ENCODE assay signal across 8 cellular contexts in the genomic region with DNA sequence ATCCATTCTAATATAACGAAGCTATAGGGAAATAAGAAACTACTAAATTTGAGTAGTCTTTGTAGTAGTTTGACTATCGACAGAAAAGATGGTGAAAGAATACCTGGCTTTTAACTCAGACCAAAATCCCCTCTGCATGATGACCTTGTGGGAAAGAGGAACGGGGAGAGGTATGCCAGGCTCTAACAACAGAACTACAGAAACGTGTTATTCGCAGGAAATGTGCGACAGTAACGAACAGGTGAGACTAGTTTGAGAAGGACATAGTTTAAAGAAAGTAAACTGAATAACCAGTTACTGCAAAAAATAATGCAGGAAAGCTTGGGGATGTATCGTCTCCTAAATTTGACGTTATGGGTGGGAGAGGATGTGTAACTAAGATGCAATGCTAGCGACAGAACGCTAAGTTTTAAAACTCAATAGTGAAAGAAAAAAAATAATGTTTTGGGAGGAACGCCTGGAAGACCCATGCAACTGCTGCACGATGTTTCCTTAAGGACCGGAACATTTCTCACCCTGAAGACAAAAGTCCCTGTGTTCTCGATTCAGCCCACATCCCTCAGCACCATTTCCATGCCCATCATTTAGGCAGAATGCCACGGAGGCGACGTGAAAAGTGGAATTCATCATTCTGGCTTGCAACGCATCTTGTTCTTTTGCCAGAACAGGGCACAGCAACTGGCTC. TPM values are rescaled to one million over a fixed set of nuclear protein-coding genes. Genes with fewer than 3 reads are reported as not detected.
DNase-seq lines count a peak whose midpoint lies in the region; ATAC-seq, FAIRE-seq and TF ChIP-seq lines count a peak whose summit lies in the region.

No MANE protein-coding gene starts in this region.

- H3K27me3 ChIP-seq in HCT116 (ENCODE audit: insufficient read depth, low read length) (no peaks in the 10 kb centered on the region), right lobe of liver (no peaks in the 10 kb centered on the region), transverse colon (no peaks in the 10 kb centered on the region)

- DNase-seq in A549 (ENCODE audit: low read depth in 1 of 2, low spot score in 1 of 2) (no peak), HCT116 (ENCODE audit: low read depth, low spot score) (no peak), astrocyte of the cerebellum (ENCODE audit: low read depth) (no peak), right lobe of liver (no peak), transverse colon (no peak), mesenteric fat pad (ENCODE audit: low spot score) (no peak)

- no peaks in the 10 kb centered on the region for H4K20me1 ChIP-seq in HCT116 (ENCODE audit: insufficient read depth)

- H3K27ac ChIP-seq in A549 (peak overlapping the region; percentile 86 to 88), HCT116 (ENCODE audit: low read depth, low read length) (peak overlapping the region; percentile 92; the same call in 1 of the 2 replicates), right lobe of liver (peak overlapping the region in 2 of 3 donors; percentile 49 to 89), transverse colon (peak overlapping the region; percentile 99 to 100 (median 100))

- TF ChIP-seq POLR2A in A549 (IDR thresholded peaks at IDR 0.05; ENCODE audit: low read length) (peak; percentile 84), HCT116 (IDR thresholded peaks at IDR 0.05; ENCODE audit: borderline replicate concordance, extremely low read depth, insufficient read depth, insufficient read length) (no peak), right lobe of liver (IDR thresholded peaks at IDR 0.05) (peak; percentile 27), transverse colon (IDR thresholded peaks at IDR 0.05) (no peak)

- TF ChIP-seq EP300 in A549 (IDR thresholded peaks at IDR 0.05) (no peak), transverse colon (IDR thresholded peaks at IDR 0.05; ENCODE audit: low read depth) (no peak)

- peak overlapping the region; percentile 86 for H2AFZ ChIP-seq in HCT116 (ENCODE audit: low read depth, low read length, poor library complexity, severe bottlenecking)

- POLR2A ChIA-PET in A549 (lab: Yijun Ruan, JAX), result interaction anchor here (0.6 to 1.7 kb wide), 9 partner anchors 9 to 368 kb away, joined by 3 to 5 read pairs (median 4); no protein-coding TSS in a partner anchor
- POLR2A ChIA-PET in HCT116 (lab: Charles Lee), result interaction anchor here (1.4 to 1.9 kb wide), 3 partner anchors 9 to 291 kb away, joined by 4 to 8 read pairs (median 4); no protein-coding TSS in a partner anchor

- intact Hi-C loops in HCT116 (cut with micrococcal nuclease) (loop anchor here (10.0 kb wide), 1 partner anchor 542 kb away; no protein-coding TSS in a partner anchor), right lobe of liver (cut with DNase I) (no loop called here), transverse colon (cut with DNase I; ENCODE audit: low total_unique reads) (loop anchor here (5.0 kb wide), 1 partner anchor 135 kb away; no protein-coding TSS in a partner anchor)

- peak overlapping the region; percentile 37 for H3K9ac ChIP-seq in HCT116 (ENCODE audit: low read length)

- 11% methylated on average over 18 of the region's 19 CpGs for WGBS in A549 (ENCODE audit: missing lambda C conversion rate)
- WGBS in right lobe of liver (ENCODE audit: insufficient coverage, low coverage, low lambda C conversion rate, missing lambda C conversion rate), result 18% methylated on average over 19 of the region's 19 CpGs
- WGBS in transverse colon (ENCODE audit: low coverage in 1 of 2), 2 donors, result 16 to 31% methylated on average over 11 to 19 of the region's 19 CpGs

- peak overlapping the region; percentile 87 for H3K4me2 ChIP-seq in A549
- H3K4me2 ChIP-seq in HCT116 (ENCODE audit: low read length), result peak overlapping the region; percentile 99

- H3K4me1 ChIP-seq in A549 (peaks cover 18% of the 10 kb centered on the region; the same call in 1 of the 3 replicates), HCT116 (ENCODE audit: control insufficient read depth in 1 of 2, insufficient read depth in 2 of 2, low read length in 2 of 2) (peaks cover 7 to 23% of the 10 kb centered on the region in 2 experiments), right lobe of liver (peaks cover 0 to 12% (median 1%) of the 10 kb centered on the region in 4 donors), transverse colon (peaks cover 7 to 46% (median 37%) of the 10 kb centered on the region in 4 donors)

- no peaks in the 10 kb centered on the region for H3K9me2 ChIP-seq in HCT116 (ENCODE audit: insufficient read depth)

- H3K9me3 ChIP-seq in A549 (no peaks in the 10 kb centered on the region), HCT116 (ENCODE audit: control insufficient read depth in 1 of 2, insufficient read depth in 1 of 2, low read depth in 1 of 2, low read length in 2 of 2) (no peaks in the 10 kb centered on the region), right lobe of liver (no peaks in the 10 kb centered on the region), transverse colon (no peaks in the 10 kb centered on the region)

- in situ Hi-C loops in astrocyte of the cerebellum (cut with HindIII; ENCODE audit: low sequenced_read_pairs), result no loop called here
- in situ Hi-C loops in transverse colon (cut with MboI; ENCODE audit: low pct_ligation_motif_present in 1 of 4, low pct_unique_long_range_greater_than_20kb in 1 of 4, low sequenced_read_pairs in 3 of 4), result loop anchor here in 1 of 4 donors (10.0 kb wide), 1 partner anchor 208 kb away; a partner anchor contains a TSS

- BruUV-seq in HCT116 (replicated peaks; lab: Mats Ljungman, UMichigan), result TSS peak; percentile 76

- FAIRE-seq in A549 (lab: Jason Lieb, UNC), result no peak

- TF ChIP-seq CTCF in A549 (IDR thresholded peaks at IDR 0.05) (no peak), HCT116 (IDR thresholded peaks at IDR 0.05 in 2 of 3, conservative IDR thresholded peaks at IDR 0.05 in 1 of 3; ENCODE audit: borderline replicate concordance in 1 of 3, insufficient read depth in 1 of 3, low read depth in 2 of 3, low read length in 2 of 3) (no peak), astrocyte of the cerebellum (IDR thresholded peaks at IDR 0.05; ENCODE audit: low read depth, low read length, missing control alignments) (no peak), right lobe of liver (IDR thresholded peaks at IDR 0.05) (no peak), transverse colon (IDR thresholded peaks at IDR 0.05) (no peak)

- RAD21 ChIA-PET in HCT116 (lab: Charles Lee; ENCODE audit: low non-redundant PET in 1 of 2, low total read pairs in 2 of 2, uncharacterized antibody in 2 of 2, unreplicated experiment in 2 of 2), result no interaction called here

- TF ChIP-seq RAD21 in A549 (conservative IDR thresholded peaks at IDR 0.05 in 1 of 2, IDR thresholded peaks at IDR 0.05 in 1 of 2), result no peak
- no peak for TF ChIP-seq RAD21 in HCT116 (IDR thresholded peaks at IDR 0.05; ENCODE audit: low read depth)

- H3K36me3 ChIP-seq in HCT116 (ENCODE audit: control insufficient read depth in 1 of 2, insufficient read depth in 2 of 2, low read length in 2 of 2) (no peaks in the 10 kb centered on the region), right lobe of liver (no peaks in the 10 kb centered on the region), transverse colon (no peaks in the 10 kb centered on the region)

- H3K4me3 ChIP-seq in A549 (peak overlapping the region; percentile 89), HCT116 (replicated peaks in 1 of 2; ENCODE audit: low read depth in 1 of 2, low read length in 2 of 2) (peak overlapping the region; percentile 76 to 80), astrocyte of the cerebellum (ENCODE audit: low read depth, low read length) (peak overlapping the region; percentile 74), right lobe of liver (peak overlapping the region; percentile 59 to 88 (median 62)), transverse colon (peak overlapping the region; percentile 12 to 83 (median 78))

- H3K79me2 ChIP-seq in HCT116 (ENCODE audit: insufficient read depth, low read length), result peaks cover 20% of the 10 kb centered on the region

- CTCF ChIA-PET in A549 (lab: Yijun Ruan, JAX), result no interaction called here
- CTCF ChIA-PET in HCT116 (lab: Charles Lee), result interaction anchor here (0.7 to 1.6 kb wide), 2 partner anchors 143 to 323 kb away, joined by 5 read pairs; no protein-coding TSS in a partner anchor

- no peak for ATAC-seq in A549
- no peak for ATAC-seq in HCT116
- no peak for ATAC-seq in right lobe of liver
- ATAC-seq in GM21515 (IDR thresholded peaks at IDR 0.05; ENCODE audit: unreplicated experiment), result no peak
- no peak for ATAC-seq in GM21528 (IDR thresholded peaks at IDR 0.05; ENCODE audit: low FRiP score, unreplicated experiment)

TF ChIP-seq in A549, 52 proteins besides CTCF, POLR2A, EP300 and RAD21 (continues in another document):
- TF ChIP-seq HOXB5 (CRISPR knock-in tag; IDR thresholded peaks at IDR 0.05), result no peak
- TF ChIP-seq TFCP2L1 (CRISPR knock-in tag; IDR thresholded peaks at IDR 0.05), result no peak
- no peak for TF ChIP-seq NR3C1 (IDR thresholded peaks at IDR 0.05)
- TF ChIP-seq ZNF302 (CRISPR knock-in tag; IDR thresholded peaks at IDR 0.05), result no peak
- TF ChIP-seq PHF8 (IDR thresholded peaks at IDR 0.05; ENCODE audit: borderline replicate concordance, low read depth), result peak; percentile 54; the same call in 1 of the 2 replicates
- no peak for TF ChIP-seq CHD2 (IDR thresholded peaks at IDR 0.05; ENCODE audit: low read length, partially characterized antibody)
- no peak for TF ChIP-seq ZFP36 (IDR thresholded peaks at IDR 0.05; ENCODE audit: borderline replicate concordance, partially characterized antibody)

RNA-seq across cellular contexts. Expression of a gene that starts 1.6 kb away (rescaled TPM):
- polyA plus RNA-seq in A549 (2011; rRNA removed) (10.9 and 11.2 TPM in 2 replicates), A549 (2017; fragmentation: RNase III; extraction: RNeasy Plus Mini Kit Qiagen cat#74134 plus additional on column Dnase treatment) (8.2 to 8.7 TPM (median 8.6 TPM) in 3 replicates)
- 2.3 and 2.8 TPM in 2 replicates for polyA plus RNA-seq in A549 (2012; cell fraction: cytosol; rRNA removed)
- 1.2 and 1.3 TPM in 2 replicates for polyA plus RNA-seq in A549 (2012; cell fraction: nucleus; rRNA removed)
- polyA minus RNA-seq in A549 (2011; rRNA and poly(A)+ RNA removed), result 16.1 and 24.0 TPM in 2 replicates
- total RNA-seq in HCT116 (2021; ENCODE audit: unreplicated experiment) (27.6 TPM), right lobe of liver (10 to 100 TPM in 1 of 6 experiments, 1 to 10 TPM in 5; 7.4 to 16.5 (median 8.8) TPM), transverse colon (10 to 100 TPM; 10.5 to 23.2 (median 20.7) TPM), mesenteric fat pad (38.3 TPM)
- polyA plus RNA-seq in HCT116 (2012), result 16.0 and 19.4 TPM in 2 replicates

Comparison
In these comparisons a context has a peak if more than half of its experiments do, and no peak if none do; other contexts are left out.
1. POLR2A ChIP-seq: peak in A549 (single experiment) and right lobe of liver (single experiment); none in HCT116 (single experiment) and transverse colon (single experiment).
2. intact Hi-C loops: an anchor here in HCT116 (10.0 kb wide) and transverse colon (5.0 kb wide); none called in right lobe of liver.
3. Peak in every context shown above with its lines, with median percentiles within 50 percentile points of each other: H3K27ac ChIP-seq and H3K4me3 ChIP-seq.